Comparison of ENCODE assay signal across 9 cellular contexts in genomic region chr1:166271151-166271538, GRCh38.
"Had no signal": no experiment of that assay in that cellular context is flagged by ENCODE, and none has a peak within 500 bp of the region (broad histone marks: within the 10 kb centered on the region; RNA-seq: fewer than 3 reads in every experiment).

No MANE protein-coding gene starts in this region.

- H3K27ac ChIP-seq: GM23248 had no signal

- H3K4me3 Mint-ChIP-seq: GM23338, H9, HFFc6 had no signal

- H3K9ac ChIP-seq: GM23248 had no signal

- H3K4me3 ChIP-seq: GM23248, GM23338, HAP-1 had no signal

- H3K4me1 ChIP-seq: HAP-1 had no signal

- H2AFZ ChIP-seq: GM23248, GM23338 had no signal

- DNase-seq: GM23248, GOT3, H7, H9, HCEC 1CT, HFFc6 had no signal

- H3K9me3 ChIP-seq: HAP-1 had no signal

- ATAC-seq: GM23338, HCT116 had no signal

- H3K27ac Mint-ChIP-seq: GM23338, H9, HFFc6 had no signal

- H3K36me3 ChIP-seq: HAP-1 had no signal
